In the genomic region with DNA sequence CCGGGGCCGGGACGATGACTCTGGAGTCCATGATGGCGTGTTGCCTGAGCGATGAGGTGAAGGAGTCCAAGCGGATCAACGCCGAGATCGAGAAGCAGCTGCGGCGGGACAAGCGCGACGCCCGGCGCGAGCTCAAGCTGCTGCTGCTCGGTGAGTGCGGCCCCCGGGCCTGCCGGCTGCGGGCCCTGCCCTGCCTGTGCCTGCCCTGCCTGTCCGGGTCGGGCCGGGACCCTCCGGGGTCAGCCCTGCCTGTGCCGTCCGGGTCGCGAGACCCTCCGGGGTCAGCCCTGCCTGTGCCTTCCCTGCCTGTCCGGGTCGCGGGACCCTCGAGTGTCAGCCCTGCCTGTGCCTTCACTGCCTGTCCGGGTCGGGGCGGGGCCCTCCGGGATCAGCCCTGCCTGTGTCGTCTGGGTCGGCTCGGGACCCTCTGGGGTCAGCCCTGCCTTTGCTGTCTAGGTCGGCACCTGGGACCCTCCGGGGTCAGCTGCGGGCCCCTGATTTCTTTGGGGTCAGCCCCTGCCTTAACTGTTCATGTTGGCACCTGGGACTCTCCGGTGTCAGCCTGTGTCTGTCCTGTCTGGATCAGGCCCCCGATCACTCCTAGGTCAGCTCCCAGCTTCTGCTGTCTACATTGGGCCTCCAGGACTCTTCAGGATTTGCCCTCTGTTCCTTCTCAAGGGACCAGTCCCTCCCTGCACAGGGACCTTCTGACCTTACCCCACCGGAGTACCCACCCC, we compare ENCODE assay signal across 8 cellular contexts. TPM values are rescaled to one million over a fixed set of nuclear protein-coding genes. Genes with fewer than 3 reads are reported as not detected.
DNase-seq lines count a peak whose midpoint lies in the region; ATAC-seq and TF ChIP-seq lines count a peak whose summit lies in the region.

No MANE protein-coding gene starts in this region.

- peak overlapping the region; percentile 96 for H3K4me3 ChIP-seq in A673 (ENCODE audit: low read depth, low read length, poor library complexity, severe bottlenecking)
- peak overlapping the region; percentile 91 for H3K4me3 ChIP-seq in PC-3 (ENCODE audit: low read length)
- H3K4me3 ChIP-seq in lung = peak overlapping the region; percentile 98
- peak overlapping the region; percentile 58 to 94 (median 79) for H3K4me3 ChIP-seq in thyroid gland (replicated peaks in 1 of 3)

- ATAC-seq in GM19452 (IDR thresholded peaks at IDR 0.05; ENCODE audit: unreplicated experiment) = peak; percentile 17
- no peak for ATAC-seq in PC-3
- ATAC-seq in lung (ENCODE audit: insufficient read depth, low FRiP score) = no peak

- no peak overlapping the region for H2AFZ ChIP-seq in PC-3 (ENCODE audit: low read length)

- peaks cover 9% of the 10 kb centered on the region; the same call in 1 of the 2 replicates for H4K20me1 ChIP-seq in PC-3 (ENCODE audit: low read length)

- H3K9ac ChIP-seq in PC-3 (ENCODE audit: low read length) = peak overlapping the region; percentile 91

- no peaks in the 10 kb centered on the region for H3K36me3 Mint-ChIP-seq in brain

- no peaks in the 10 kb centered on the region for H3F3A ChIP-seq in PC-3 (ENCODE audit: low read length, unreplicated experiment)

- H3K4me3 Mint-ChIP-seq in brain = peak overlapping the region; percentile 85 to 94 (median 85)

- BruUV-seq in A673 (replicated peaks; lab: Mats Ljungman, UMichigan) (no TSS peak), PC-3 (replicated peaks; lab: Mats Ljungman, UMichigan) (no TSS peak)

- intact Hi-C loops in A673 (cut with micrococcal nuclease; ENCODE audit: unreplicated experiment) (no loop called here), PC-3 (cut with micrococcal nuclease) (loop anchor here (10.0 kb wide), 1 partner anchor 140 kb away; no protein-coding TSS in a partner anchor), thyroid gland (cut with DNase I) (no loop called here)

- peaks cover 36% of the 10 kb centered on the region for H3K4me1 Mint-ChIP-seq in brain

- H3K9me3 ChIP-seq in A673 (ENCODE audit: low read depth, low read length, poor library complexity, severe bottlenecking) = no peaks in the 10 kb centered on the region
- no peaks in the 10 kb centered on the region for H3K9me3 ChIP-seq in PC-3 (ENCODE audit: low read length)
- no peaks in the 10 kb centered on the region for H3K9me3 ChIP-seq in lung (ENCODE audit: control insufficient read depth in 2 of 2, insufficient read depth in 1 of 2, low read length in 1 of 2)
- no peaks in the 10 kb centered on the region for H3K9me3 ChIP-seq in thyroid gland

- POLR2A ChIA-PET in A673 (lab: Charles Lee; ENCODE audit: low non-redundant PET) = no interaction called here
- POLR2A ChIA-PET in PC-3 (lab: Charles Lee; ENCODE audit: unreplicated experiment) = no interaction called here

- CTCF ChIA-PET in A673 (lab: Charles Lee) = no interaction called here
- CTCF ChIA-PET in PC-3 (lab: Charles Lee) = no interaction called here

- peaks cover 4% of the 10 kb centered on the region for H3K27me3 Mint-ChIP-seq in brain

- H3K9me2 ChIP-seq in PC-3 (replicated peaks; ENCODE audit: low read length) = no peaks in the 10 kb centered on the region

- DNase-seq in A673 (ENCODE audit: low spot score) = peak; percentile 42
- no peak for DNase-seq in PC-3
- no peak for DNase-seq in lung (ENCODE audit: low spot score)
- peak; percentile 28 to 32 for DNase-seq in thyroid gland
- DNase-seq in NCI-H2107 (lab: John Stamatoyannopoulos, UW) = no peak
- DNase-seq in NCI-H2107 treated with DMSO at 0.1 percent for 48 hours (lab: John Stamatoyannopoulos, UW; ENCODE audit: unreplicated experiment) = no peak

- no peak for TF ChIP-seq POLR2A in thyroid gland (IDR thresholded peaks at IDR 0.05)

- H3K27me3 ChIP-seq in A673 (replicated peaks; ENCODE audit: insufficient read depth, low read depth, low read length, poor library complexity) (no peaks in the 10 kb centered on the region), PC-3 (ENCODE audit: low read length) (no peaks in the 10 kb centered on the region), lung (ENCODE audit: control insufficient read depth, insufficient read depth) (no peaks in the 10 kb centered on the region), thyroid gland (no peaks in the 10 kb centered on the region)

- peaks cover 16% of the 10 kb centered on the region for H3K4me1 ChIP-seq in A673 (ENCODE audit: insufficient read depth, low read length, poor library complexity, severe bottlenecking)
- peaks cover 7% of the 10 kb centered on the region; the same call in 1 of the 2 replicates for H3K4me1 ChIP-seq in PC-3 (ENCODE audit: insufficient read depth, low read length)
- peaks cover 12 to 28% of the 10 kb centered on the region in 2 donors for H3K4me1 ChIP-seq in lung (ENCODE audit: control insufficient read depth in 2 of 2, insufficient read depth in 2 of 2, low read length in 2 of 2)
- H3K4me1 ChIP-seq in thyroid gland = peaks cover 40 to 45% of the 10 kb centered on the region in 2 donors

- TF ChIP-seq CTCF in A673 (conservative IDR thresholded peaks at IDR 0.05; ENCODE audit: low read depth, low read length) (no peak), PC-3 (conservative IDR thresholded peaks at IDR 0.05; ENCODE audit: low read depth, low read length) (no peak), brain (conservative IDR thresholded peaks at IDR 0.05) (no peak), lung (IDR thresholded peaks at IDR 0.05; ENCODE audit: control extremely low read depth, extremely low read depth) (no peak), thyroid gland (IDR thresholded peaks at IDR 0.05) (no peak)

- peak overlapping the region; percentile 34 to 81 (median 71) for H3K27ac Mint-ChIP-seq in brain

- 2 to 3% methylated on average over 25 to 48 of the region's 48 CpGs for WGBS in lung, 2 donors
- 2 to 6% methylated on average over 3 to 29 of the region's 48 CpGs for WGBS in thyroid gland, 2 donors

- H3K27ac ChIP-seq in A673 (ENCODE audit: low read depth, low read length, poor library complexity, severe bottlenecking) = peak overlapping the region; percentile 84
- H3K27ac ChIP-seq in PC-3 (ENCODE audit: low read length) = no peak overlapping the region
- peak overlapping the region; percentile 83 to 89 for H3K27ac ChIP-seq in lung (ENCODE audit: low read depth in 1 of 2, low read length in 1 of 2)
- peak overlapping the region in 2 of 3 donors; percentile 39 to 85 for H3K27ac ChIP-seq in thyroid gland

- H3K4me2 ChIP-seq in PC-3 (ENCODE audit: low read length) = peak overlapping the region; percentile 94

- H3K36me3 ChIP-seq in A673 (ENCODE audit: insufficient read depth, low read length, poor library complexity, severe bottlenecking) (no peaks in the 10 kb centered on the region), PC-3 (ENCODE audit: low read depth, low read length) (no peaks in the 10 kb centered on the region), lung (ENCODE audit: control insufficient read depth in 2 of 2, insufficient read depth in 2 of 2, low read length in 2 of 2) (no peaks in the 10 kb centered on the region), thyroid gland (no peaks in the 10 kb centered on the region)

- peaks cover 53% of the 10 kb centered on the region for H3K79me2 ChIP-seq in PC-3 (ENCODE audit: low read length)

- no peaks in the 10 kb centered on the region for H3K9me3 Mint-ChIP-seq in brain

RNA-seq across cellular contexts. Expression of gene GNA11, which starts 0.6 kb away (rescaled TPM):
- total RNA-seq in A673 (2021) = 61.6 and 64.3 TPM in 2 replicates
- total RNA-seq in PC-3 (2014; rRNA removed) = 59.6 and 89.4 TPM in 2 replicates
- 130 TPM for polyA plus RNA-seq in brain (ENCODE audit: insufficient read depth, low read depth, low replicate concordance)
- total RNA-seq in lung = 10 to 100 TPM; 39.4 to 80.9 TPM
- polyA plus RNA-seq in lung = 10 to 100 TPM; 36.8 to 37.1 TPM
- total RNA-seq in thyroid gland = 10 to 100 TPM; 49.9 to 69.6 (median 63.8) TPM

RNA-seq across cellular contexts. Expression of gene TLE5, which starts 32.5 kb away (rescaled TPM):
- total RNA-seq in A673 (2021) (360 and 397 TPM in 2 replicates), PC-3 (2014; rRNA removed) (351 and 407 TPM in 2 replicates), lung (100 to 1,000 TPM; 179 to 468 TPM), thyroid gland (100 to 1,000 TPM; 398 to 892 (median 498) TPM)
- polyA plus RNA-seq in brain (ENCODE audit: insufficient read depth, low read depth, low replicate concordance) (1,738 TPM), lung (100 to 1,000 TPM; 352 to 797 TPM)

RNA-seq across cellular contexts. Expression of gene GNA15, which starts 41.0 kb away (rescaled TPM):
- 0.26 TPM in 1 of 2 replicates, not detected in the other for total RNA-seq in A673 (2021)
- not detected in 2 replicates for total RNA-seq in PC-3 (2014; rRNA removed)
- polyA plus RNA-seq in brain (ENCODE audit: insufficient read depth, low read depth, low replicate concordance) = 2.3 TPM
- total RNA-seq in lung = 10 to 100 TPM; 18.6 to 36.0 TPM
- polyA plus RNA-seq in lung = 10 to 100 TPM; 21.5 to 65.4 TPM
- total RNA-seq in thyroid gland = 1 to 10 TPM in 3 of 4 donors, under 1 TPM in 1; 0.88 to 4.6 (median 2.1) TPM

Comparison
In these comparisons a context has a peak if more than half of its experiments do, and no peak if none do; other contexts are left out.
1. DNase-seq: peak in A673 (single experiment) and thyroid gland (2 of 2); none in PC-3 (single experiment), lung (single experiment), NCI-H2107 (single experiment) and NCI-H2107 treated with DMSO at 0.1 percent for 48 hours (single experiment).
2. Peak in every context shown above with its lines, with median percentiles within 50 percentile points of each other: H3K4me3 ChIP-seq.